Comparison of ENCODE assay signal across 1 cellular context in genomic region chr17:8118769-8119574, GRCh38.
TF ChIP-seq lines count a peak whose summit lies in the region.

No MANE protein-coding gene starts in this region.

TF ChIP-seq in HEK293, 187 proteins besides CTCF, POLR2A, EP300 and RAD21 (continued from another document):
- TF ChIP-seq, protein P1, sequence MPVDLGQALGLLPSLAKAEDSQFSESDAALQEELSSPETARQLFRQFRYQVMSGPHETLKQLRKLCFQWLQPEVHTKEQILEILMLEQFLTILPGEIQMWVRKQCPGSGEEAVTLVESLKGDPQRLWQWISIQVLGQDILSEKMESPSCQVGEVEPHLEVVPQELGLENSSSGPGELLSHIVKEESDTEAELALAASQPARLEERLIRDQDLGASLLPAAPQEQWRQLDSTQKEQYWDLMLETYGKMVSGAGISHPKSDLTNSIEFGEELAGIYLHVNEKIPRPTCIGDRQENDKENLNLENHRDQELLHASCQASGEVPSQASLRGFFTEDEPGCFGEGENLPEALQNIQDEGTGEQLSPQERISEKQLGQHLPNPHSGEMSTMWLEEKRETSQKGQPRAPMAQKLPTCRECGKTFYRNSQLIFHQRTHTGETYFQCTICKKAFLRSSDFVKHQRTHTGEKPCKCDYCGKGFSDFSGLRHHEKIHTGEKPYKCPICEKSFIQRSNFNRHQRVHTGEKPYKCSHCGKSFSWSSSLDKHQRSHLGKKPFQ (tag by site-specific recombination; IDR thresholded peaks at IDR 0.05) = no peak
- TF ChIP-seq ZNF692 (tag by site-specific recombination; IDR thresholded peaks at IDR 0.05) (no peak), ZNF239 (tag by site-specific recombination; IDR thresholded peaks at IDR 0.05) (no peak), TCF7L2 (IDR thresholded peaks at IDR 0.05; ENCODE audit: borderline replicate concordance, low read depth, low read length) (no peak), ZNF37A (tag by site-specific recombination; IDR thresholded peaks at IDR 0.05) (peak; percentile 64; the same call in 1 of the 2 replicates), ZNF777 (tag by site-specific recombination; IDR thresholded peaks at IDR 0.05; ENCODE audit: borderline replicate concordance) (no peak), FEZF1 (tag by site-specific recombination; IDR thresholded peaks at IDR 0.05) (peak; percentile 72)
